ENCODE assay signal across 11 cellular contexts in the genomic region with DNA sequence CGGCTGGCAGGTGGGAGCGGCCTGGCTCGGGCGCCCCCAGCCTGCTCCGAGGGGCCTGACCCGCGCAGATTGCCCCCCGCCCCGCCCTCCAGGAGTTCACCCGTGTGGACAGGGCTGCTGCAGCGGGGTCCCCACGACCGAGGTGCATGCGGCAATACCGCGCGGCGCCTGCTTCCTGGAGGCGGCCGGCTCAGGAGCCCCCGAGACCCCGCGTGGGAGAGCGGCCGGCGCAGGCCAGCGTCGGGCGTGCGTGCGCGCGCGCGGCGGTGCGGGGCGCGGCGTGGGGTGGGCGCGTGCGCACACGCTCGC. TPM values are rescaled to one million over a fixed set of nuclear protein-coding genes. Genes with fewer than 3 reads are reported as not detected.
DNase-seq lines count a peak whose midpoint lies in the region; ATAC-seq, FAIRE-seq and TF ChIP-seq lines count a peak whose summit lies in the region.
"Had no signal": no experiment of that assay in that cellular context is flagged by ENCODE, and none has a peak within 500 bp of the region (broad histone marks: within the 10 kb centered on the region; RNA-seq: fewer than 3 reads in every experiment).

No MANE protein-coding gene starts in this region.

- H2BK120ac ChIP-seq in H1 (replicated peaks; ENCODE audit: low read depth, low read length), result no peak overlapping the region

- H3K79me2 ChIP-seq in H1 (ENCODE audit: control insufficient read depth in 1 of 2, insufficient read depth in 2 of 2, low read length in 2 of 2) (no peaks in the 10 kb centered on the region), neural cell (replicated peaks; ENCODE audit: insufficient read depth, low read length) (no peaks in the 10 kb centered on the region)

- H2AK5ac ChIP-seq in H1 (ENCODE audit: low read depth, low read length), result no peak overlapping the region

- no peak for ATAC-seq in GM21723 (IDR thresholded peaks at IDR 0.05; ENCODE audit: unreplicated experiment)
- ATAC-seq in HG02885 (IDR thresholded peaks at IDR 0.05; ENCODE audit: poor library complexity, unreplicated experiment), result no peak

- H3K4me3 ChIP-seq in H1 (ENCODE audit: extremely low read depth in 1 of 4, insufficient read depth in 2 of 4, low read depth in 3 of 4, low read length in 4 of 4) (peak overlapping the region; percentile 3 to 58 (median 15); a peak in 3 of 8 replicates), neural cell (ENCODE audit: low read length) (peak overlapping the region; percentile 72)

- H3K14ac ChIP-seq in H1 (ENCODE audit: insufficient read length), result no peak overlapping the region

- H3K36me3 ChIP-seq in H1 (ENCODE audit: control insufficient read depth in 2 of 4, insufficient read depth in 4 of 4, low read length in 3 of 4), result no peaks in the 10 kb centered on the region
- no peaks in the 10 kb centered on the region for H3K36me3 ChIP-seq in neural cell (ENCODE audit: insufficient read depth, low read length)

- no peak for TF ChIP-seq RAD21 in H1 (IDR thresholded peaks at IDR 0.05 in 1 of 2, conservative IDR thresholded peaks at IDR 0.05 in 1 of 2; ENCODE audit: low read depth in 2 of 2, low read length in 2 of 2)
- TF ChIP-seq RAD21 in neural cell (conservative IDR thresholded peaks at IDR 0.05), result no peak

- CTCF ChIA-PET in HEK293T (lab: Yijun Ruan, JAX) (interaction anchor here (0.6 kb wide), 1 partner anchor 370 kb away, joined by 3 read pairs; no protein-coding TSS in a partner anchor), H1 (lab: Charles Lee; ENCODE audit: partially characterized antibody) (no interaction called here)

- no peak overlapping the region for H3K23ac ChIP-seq in H1 (ENCODE audit: insufficient read length)

- H3K18ac ChIP-seq in H1 (ENCODE audit: extremely low read depth, low read length), result no peak overlapping the region

- H3K56ac ChIP-seq in H1 (replicated peaks; ENCODE audit: insufficient read length, low read depth, low read length), result no peak overlapping the region

- H2BK5ac ChIP-seq in H1 (ENCODE audit: low read depth, low read length), result no peak overlapping the region

- no peak overlapping the region for H2BK12ac ChIP-seq in H1 (ENCODE audit: low read depth, low read length)

- TF ChIP-seq CTCF in 22Rv1 (IDR thresholded peaks at IDR 0.05) (no peak), H1 (IDR thresholded peaks at IDR 0.05; ENCODE audit: control extremely low read depth in 1 of 3, insufficient read depth in 1 of 3, low read depth in 1 of 3, low read length in 3 of 3) (no peak), neural cell (IDR thresholded peaks at IDR 0.05; ENCODE audit: poor library complexity, severe bottlenecking) (no peak)

- H3F3A ChIP-seq in neural cell (ENCODE audit: insufficient read depth, low read length, poor library complexity, severe bottlenecking), result no peaks in the 10 kb centered on the region

- H4K8ac ChIP-seq in H1 (ENCODE audit: extremely low read depth, insufficient read depth, low read length), result no peak overlapping the region

- no peaks in the 10 kb centered on the region for H3K9me2 ChIP-seq in neural cell (ENCODE audit: insufficient read depth, low read length)

- H3K79me1 ChIP-seq in H1 (ENCODE audit: low read depth, low read length), result no peaks in the 10 kb centered on the region

- WGBS in H1 (ENCODE audit: extremely low coverage in 1 of 2, insufficient coverage in 1 of 2, insufficient read length in 1 of 2, insufficient replicate concordance in 2 of 2, low coverage in 1 of 2, low lambda C conversion rate in 2 of 2, missing lambda C conversion rate in 1 of 2), 2 experiments, result 5% methylated on average over 41 of the region's 45 CpGs; no CpG with 5 or more reads in 1 of the 2 experiments

- H3K9me3 ChIP-seq in H1 (ENCODE audit: insufficient read depth in 2 of 2, low read depth in 1 of 2, low read length in 1 of 2) (no peaks in the 10 kb centered on the region), neural cell (ENCODE audit: low read length) (no peaks in the 10 kb centered on the region)

- DNase-seq in HEK293T (ENCODE audit: extremely low spot score), result no peak
- DNase-seq in H1 (ENCODE audit: low read depth in 1 of 2, low spot score in 2 of 2), result no peak
- DNase-seq in cerebellum (ENCODE audit: low spot score), result no peak
- no peak for DNase-seq in DMS114 treated with DMSO at 0.1 percent for 48 hours (lab: John Stamatoyannopoulos, UW; ENCODE audit: unreplicated experiment)
- DNase-seq: activated gamma-delta T cell treated with Interleukin-2 at 50 U/mL for 16 hours, NCI-H510A treated with DMSO at 0.1 percent for 48 hours had no signal

- H2BK20ac ChIP-seq in H1 (ENCODE audit: low read length), result no peak overlapping the region

- POLR2A ChIA-PET in HEK293T (lab: Yijun Ruan, JAX), result no interaction called here
- POLR2A ChIA-PET in H1 (lab: Charles Lee; ENCODE audit: partially characterized antibody), result no interaction called here

- TF ChIP-seq EP300 in H1 (IDR thresholded peaks at IDR 0.05; ENCODE audit: borderline replicate concordance in 1 of 2, low read depth in 2 of 2, low read length in 2 of 2) (no peak), neural cell (conservative IDR thresholded peaks at IDR 0.05; ENCODE audit: poor library complexity, severe bottlenecking) (no peak)

- peaks cover 0 to 5% of the 10 kb centered on the region in 2 experiments for H4K20me1 ChIP-seq in H1 (replicated peaks in 1 of 2; ENCODE audit: control insufficient read depth in 1 of 2, insufficient read depth in 2 of 2, low read length in 2 of 2)
- H4K20me1 ChIP-seq in neural cell (ENCODE audit: insufficient read depth), result no peaks in the 10 kb centered on the region

- H3K23me2 ChIP-seq in H1 (ENCODE audit: low read depth, low read length), result peaks cover 6% of the 10 kb centered on the region; the same call in 1 of the 2 replicates

- H3K9ac ChIP-seq in H1 (replicated peaks in 1 of 4; ENCODE audit: extremely low read depth in 1 of 4, low read depth in 3 of 4, low read length in 3 of 4), result no peak overlapping the region
- peak overlapping the region; percentile 70 for H3K9ac ChIP-seq in neural cell (ENCODE audit: low read length)

- no peak overlapping the region for H2AFZ ChIP-seq in H1 (ENCODE audit: low read length)
- peak overlapping the region; percentile 14 for H2AFZ ChIP-seq in neural cell (ENCODE audit: low read depth, low read length)

- H3K4me2 ChIP-seq in H1 (ENCODE audit: insufficient read depth in 1 of 2, low read depth in 2 of 2, low read length in 2 of 2) (peak overlapping the region; percentile 61 to 74), neural cell (ENCODE audit: low read length) (peak overlapping the region; percentile 48)

- no peak overlapping the region for H4K91ac ChIP-seq in H1 (replicated peaks; ENCODE audit: insufficient read length, low read length)

- no peak overlapping the region for H4K5ac ChIP-seq in H1 (ENCODE audit: insufficient read length, low read depth, low read length)

- H3K4me1 ChIP-seq in H1 (replicated peaks in 1 of 4; ENCODE audit: control insufficient read depth in 3 of 4, insufficient read depth in 4 of 4, low read length in 3 of 4), result peaks cover 0 to 10% (median 6%) of the 10 kb centered on the region in 4 experiments; a peak in 6 of 7 replicates

- no peak overlapping the region for H2BK15ac ChIP-seq in H1 (ENCODE audit: low read length)

- TF ChIP-seq POLR2A in H1 (IDR thresholded peaks at IDR 0.05; ENCODE audit: control extremely low read depth in 1 of 2, low read depth in 2 of 2, low read length in 2 of 2), result no peak

- no peak overlapping the region for H3K4ac ChIP-seq in H1 (replicated peaks; ENCODE audit: insufficient read length, low read depth, low read length)

- H3K27ac ChIP-seq in 22Rv1, result peak overlapping the region; percentile 48; the same call in 1 of the 2 replicates
- H3K27ac ChIP-seq in H1 (ENCODE audit: low read depth, low read length), result no peak overlapping the region
- no peak overlapping the region for H3K27ac ChIP-seq in neural cell (ENCODE audit: low read length)

- FAIRE-seq in H1 (lab: Jason Lieb, UNC), result no peak

- H3K27me3 ChIP-seq in H1 (replicated peaks in 1 of 4; ENCODE audit: control insufficient read depth in 3 of 4, extremely low read depth in 1 of 4, insufficient read depth in 3 of 4, low read length in 3 of 4) (peaks cover 15 to 35% (median 19%) of the 10 kb centered on the region in 4 experiments), neural cell (ENCODE audit: insufficient read depth, low read depth, low read length) (peaks cover 28% of the 10 kb centered on the region)

RNA-seq across cellular contexts. Expression of a gene that starts 1.0 kb away (rescaled TPM):
- total RNA-seq in H1 (2021; fragmentation: NEBNext Ultra II Directional; extraction: Animal tissue kit (Norgen Biotek cat#: 25700)), result 4.3 and 4.8 TPM in 2 replicates
- polyA plus RNA-seq in H1 (2011; rRNA removed), result 1.4 and 2.8 TPM in 2 replicates
- 1.8 TPM for polyA plus RNA-seq in H1 (2011; cell fraction: cytosol; rRNA removed)
- polyA plus RNA-seq in H1 (2011; cell fraction: nucleus; rRNA removed), result 7.7 TPM
- 1.6 to 2.9 TPM (median 2.2 TPM) in 4 replicates for polyA plus RNA-seq in H1 (2012, experiment 1 of 2)
- polyA plus RNA-seq in H1 (2012, experiment 2 of 2), result 1.2 TPM
- polyA plus RNA-seq in H1 (2013, experiment 1 of 2), result 6.7 TPM
- 6.3 TPM for polyA plus RNA-seq in H1 (2013, experiment 2 of 2)
- polyA minus RNA-seq in H1 (2011; rRNA and poly(A)+ RNA removed), result 0.44 and 0.95 TPM in 2 replicates
- 2.3 TPM for polyA minus RNA-seq in H1 (2011; cell fraction: cytosol; rRNA and poly(A)+ RNA removed)
- 2.3 TPM for polyA minus RNA-seq in H1 (2011; cell fraction: nucleus; rRNA and poly(A)+ RNA removed)
- 12.2 and 14.3 TPM in 2 replicates for polyA plus RNA-seq in neural cell
- 12.4 and 15.6 TPM in 2 replicates for polyA minus RNA-seq in neural cell
- total RNA-seq in cerebellum, result 14.4 TPM
- polyA plus RNA-seq: IgD-negative memory B cell had no signal

RNA-seq across cellular contexts. Expression of a gene that starts 7.2 kb away (rescaled TPM):
- 4.3 and 4.8 TPM in 2 replicates for total RNA-seq in H1 (2021; fragmentation: NEBNext Ultra II Directional; extraction: Animal tissue kit (Norgen Biotek cat#: 25700))
- polyA plus RNA-seq in H1 (2011; rRNA removed) (1.6 and 2.1 TPM in 2 replicates), neural cell (2.4 and 5.0 TPM in 2 replicates)
- polyA plus RNA-seq in H1 (2011; cell fraction: cytosol; rRNA removed), result 2.0 TPM
- polyA plus RNA-seq in H1 (2011; cell fraction: nucleus; rRNA removed), result 3.2 TPM
- polyA plus RNA-seq in H1 (2012, experiment 1 of 2), result 1.9 to 3.0 TPM (median 2.0 TPM) in 4 replicates
- 1.5 TPM for polyA plus RNA-seq in H1 (2012, experiment 2 of 2)
- 1.6 TPM for polyA plus RNA-seq in H1 (2013, experiment 1 of 2)
- polyA plus RNA-seq in H1 (2013, experiment 2 of 2), result 1.5 TPM
- polyA minus RNA-seq in H1 (2011; rRNA and poly(A)+ RNA removed), result 1.8 and 4.7 TPM in 2 replicates
- polyA minus RNA-seq in H1 (2011; cell fraction: cytosol; rRNA and poly(A)+ RNA removed), result 7.5 TPM
- polyA minus RNA-seq in H1 (2011; cell fraction: nucleus; rRNA and poly(A)+ RNA removed), result 16.2 TPM
- polyA minus RNA-seq in neural cell, result 5.6 and 7.2 TPM in 2 replicates
- 2.3 TPM for total RNA-seq in cerebellum

RNA-seq across cellular contexts. Expression of a gene that starts 21.8 kb away (rescaled TPM):
- 237 and 239 TPM in 2 replicates for total RNA-seq in H1 (2021; fragmentation: NEBNext Ultra II Directional; extraction: Animal tissue kit (Norgen Biotek cat#: 25700))
- polyA plus RNA-seq in H1 (2011; rRNA removed) (66.7 and 103 TPM in 2 replicates), neural cell (59.9 and 65.2 TPM in 2 replicates)
- polyA plus RNA-seq in H1 (2011; cell fraction: cytosol; rRNA removed), result 78.5 TPM
- polyA plus RNA-seq in H1 (2011; cell fraction: nucleus; rRNA removed), result 456 TPM
- 212 to 245 TPM (median 235 TPM) in 4 replicates for polyA plus RNA-seq in H1 (2012, experiment 1 of 2)
- 131 TPM for polyA plus RNA-seq in H1 (2012, experiment 2 of 2)
- polyA plus RNA-seq in H1 (2013, experiment 1 of 2), result 167 TPM
- 144 TPM for polyA plus RNA-seq in H1 (2013, experiment 2 of 2)
- polyA minus RNA-seq in H1 (2011; rRNA and poly(A)+ RNA removed), result 44.1 and 59.4 TPM in 2 replicates
- polyA minus RNA-seq in H1 (2011; cell fraction: cytosol; rRNA and poly(A)+ RNA removed), result 112 TPM
- 143 TPM for polyA minus RNA-seq in H1 (2011; cell fraction: nucleus; rRNA and poly(A)+ RNA removed)
- 38.4 and 47.5 TPM in 2 replicates for polyA minus RNA-seq in neural cell
- total RNA-seq in cerebellum, result 34.2 TPM

RNA-seq across cellular contexts. Expression of a gene that starts 29.5 kb away (rescaled TPM):
- 103 and 109 TPM in 2 replicates for total RNA-seq in H1 (2021; fragmentation: NEBNext Ultra II Directional; extraction: Animal tissue kit (Norgen Biotek cat#: 25700))
- 88.4 and 112 TPM in 2 replicates for polyA plus RNA-seq in H1 (2011; rRNA removed)
- polyA plus RNA-seq in H1 (2011; cell fraction: cytosol; rRNA removed), result 112 TPM
- 145 TPM for polyA plus RNA-seq in H1 (2011; cell fraction: nucleus; rRNA removed)
- 85.3 to 128 TPM (median 117 TPM) in 4 replicates for polyA plus RNA-seq in H1 (2012, experiment 1 of 2)
- 101 TPM for polyA plus RNA-seq in H1 (2012, experiment 2 of 2)
- polyA plus RNA-seq in H1 (2013, experiment 1 of 2), result 56.2 TPM
- polyA plus RNA-seq in H1 (2013, experiment 2 of 2), result 51.7 TPM
- polyA minus RNA-seq in H1 (2011; rRNA and poly(A)+ RNA removed), result 34.4 and 35.9 TPM in 2 replicates
- 43.7 TPM for polyA minus RNA-seq in H1 (2011; cell fraction: cytosol; rRNA and poly(A)+ RNA removed)
- polyA minus RNA-seq in H1 (2011; cell fraction: nucleus; rRNA and poly(A)+ RNA removed), result 36.9 TPM
- 1.4 and 2.1 TPM in 2 replicates for polyA plus RNA-seq in neural cell
- 1.2 and 1.5 TPM in 2 replicates for polyA minus RNA-seq in neural cell
- total RNA-seq in cerebellum, result 7.6 TPM

RNA-seq across cellular contexts. Expression of a gene that starts 44.2 kb away (rescaled TPM):
- 40.1 and 40.7 TPM in 2 replicates for total RNA-seq in H1 (2021; fragmentation: NEBNext Ultra II Directional; extraction: Animal tissue kit (Norgen Biotek cat#: 25700))
- polyA plus RNA-seq in H1 (2011; rRNA removed) (31.4 and 54.0 TPM in 2 replicates), neural cell (21.2 and 29.0 TPM in 2 replicates)
- 28.5 TPM for polyA plus RNA-seq in H1 (2011; cell fraction: cytosol; rRNA removed)
- polyA plus RNA-seq in H1 (2011; cell fraction: nucleus; rRNA removed), result 74.3 TPM
- 25.4 to 35.3 TPM (median 33.8 TPM) in 4 replicates for polyA plus RNA-seq in H1 (2012, experiment 1 of 2)
- polyA plus RNA-seq in H1 (2012, experiment 2 of 2), result 27.5 TPM
- polyA plus RNA-seq in H1 (2013, experiment 1 of 2), result 33.2 TPM
- 32.9 TPM for polyA plus RNA-seq in H1 (2013, experiment 2 of 2)
- 13.1 and 22.4 TPM in 2 replicates for polyA minus RNA-seq in H1 (2011; rRNA and poly(A)+ RNA removed)
- polyA minus RNA-seq in H1 (2011; cell fraction: cytosol; rRNA and poly(A)+ RNA removed), result 13.4 TPM
- 13.4 TPM for polyA minus RNA-seq in H1 (2011; cell fraction: nucleus; rRNA and poly(A)+ RNA removed)
- polyA minus RNA-seq in neural cell, result 14.8 and 19.2 TPM in 2 replicates
- total RNA-seq in cerebellum, result 24.4 TPM
